7 cellular contexts compared by ENCODE assay signal in genomic region chr19:3479177-3479818, GRCh38. TPM values are rescaled to one million over a fixed set of nuclear protein-coding genes. Genes with fewer than 3 reads are reported as not detected.
DNase-seq lines count a peak whose midpoint lies in the region; ATAC-seq and TF ChIP-seq lines count a peak whose summit lies in the region.
"Had no signal": no experiment of that assay in that cellular context is flagged by ENCODE, and none has a peak within 500 bp of the region (broad histone marks: within the 10 kb centered on the region; RNA-seq: fewer than 3 reads in every experiment).

No MANE protein-coding gene starts in this region.

- H3K9me3 ChIP-seq in body of pancreas = no peaks in the 10 kb centered on the region

- no peak for TF ChIP-seq POLR2A in body of pancreas (IDR thresholded peaks at IDR 0.05)

- TF ChIP-seq CTCF in activated CD8-positive, alpha-beta T cell treated with anti-CD3 and anti-CD28 coated beads for 36 hours (IDR thresholded peaks at IDR 0.05) = no peak
- no peak for TF ChIP-seq CTCF in body of pancreas (IDR thresholded peaks at IDR 0.05)

- intact Hi-C loops in activated CD8-positive, alpha-beta T cell treated with anti-CD3 and anti-CD28 coated beads for 36 hours (cut with micrococcal nuclease) = no loop called here
- intact Hi-C loops in body of pancreas (cut with DNase I) = no loop called here

- H3K4me1 ChIP-seq in body of pancreas = peaks cover 10% of the 10 kb centered on the region
- H3K4me1 ChIP-seq: parathyroid adenoma had no signal

- CTCF ChIA-PET in activated CD8-positive, alpha-beta T cell treated with anti-CD3 and anti-CD28 coated beads for 36 hours (lab: Charles Lee) = interaction anchor here (0.7 to 1.9 kb wide), 7 partner anchors 8 to 175 kb away, joined by 3 to 11 read pairs (median 4); partner anchors contain the start of gene DOHH

- peaks cover 0 to 27% of the 10 kb centered on the region in 2 donors for H3K27me3 ChIP-seq in body of pancreas

- no peaks in the 10 kb centered on the region for H3K36me3 ChIP-seq in body of pancreas (replicated peaks in 1 of 2; ENCODE audit: insufficient read depth in 1 of 2, low read depth in 2 of 2)

- ATAC-seq in activated CD8-positive, alpha-beta T cell treated with anti-CD3 and anti-CD28 coated beads for 36 hours = peak; percentile 87
- ATAC-seq in GM19455 (IDR thresholded peaks at IDR 0.05; ENCODE audit: unreplicated experiment) (no peak), body of pancreas (no peak)

- H3K27ac Mint-ChIP-seq in activated CD8-positive, alpha-beta T cell treated with anti-CD3 and anti-CD28 coated beads for 36 hours = no peak overlapping the region

- WGBS in body of pancreas, 2 donors = 38 to 44% methylated on average over 6 of the region's 6 CpGs

- no peaks in the 10 kb centered on the region for H3K36me3 Mint-ChIP-seq in activated CD8-positive, alpha-beta T cell treated with anti-CD3 and anti-CD28 coated beads for 36 hours (ENCODE audit: low read depth)

- DNase-seq in NCI-H526 (lab: John Stamatoyannopoulos, UW) = peak; percentile 19 to 64
- no peak for DNase-seq in NCI-H526 treated with DMSO at 0.1 percent for 48 hours (lab: John Stamatoyannopoulos, UW)
- peak; percentile 84 for DNase-seq in activated CD8-positive, alpha-beta T cell treated with anti-CD3 and anti-CD28 coated beads for 36 hours
- peak; percentile 16 for DNase-seq in stimulated activated CD8-positive, alpha-beta memory T cell treated with anti-CD3 and anti-CD28 coated beads, Interleukin-4, amount 100 ng/mL, for 24 hours (ENCODE audit: low read depth)
- no peak for DNase-seq in body of pancreas

- no peak overlapping the region for H3K4me3 ChIP-seq in body of pancreas

- H3K27ac ChIP-seq in body of pancreas = no peak overlapping the region
- H3K27ac ChIP-seq: parathyroid adenoma had no signal

- no peaks in the 10 kb centered on the region for H3K9me3 Mint-ChIP-seq in activated CD8-positive, alpha-beta T cell treated with anti-CD3 and anti-CD28 coated beads for 36 hours

- no peak overlapping the region for H3K4me3 Mint-ChIP-seq in activated CD8-positive, alpha-beta T cell treated with anti-CD3 and anti-CD28 coated beads for 36 hours

- H3K27me3 Mint-ChIP-seq in activated CD8-positive, alpha-beta T cell treated with anti-CD3 and anti-CD28 coated beads for 36 hours = no peaks in the 10 kb centered on the region

- POLR2A ChIA-PET in activated CD8-positive, alpha-beta T cell treated with anti-CD3 and anti-CD28 coated beads for 36 hours (lab: Charles Lee) = interaction anchor here (0.6 to 1.6 kb wide), 5 partner anchors 15 to 290 kb away, joined by 3 to 6 read pairs (median 3); partner anchors contain the start of gene DOHH

- H3K4me1 Mint-ChIP-seq in activated CD8-positive, alpha-beta T cell treated with anti-CD3 and anti-CD28 coated beads for 36 hours (ENCODE audit: low read depth) = peaks cover 16% of the 10 kb centered on the region

RNA-seq across cellular contexts. Expression of gene SMIM24, which starts 1.0 kb away (rescaled TPM):
- 1 to 10 TPM; 1.6 to 3.8 TPM for total RNA-seq in activated CD8-positive, alpha-beta T cell treated with anti-CD3 and anti-CD28 coated beads for 36 hours
- 10 to 100 TPM in 1 of 2 donors, 1 to 10 TPM in 1; 7.6 to 11.4 TPM for total RNA-seq in body of pancreas

RNA-seq across cellular contexts. Expression of gene SMIM44, which starts 3.9 kb away (rescaled TPM):
- not detected for total RNA-seq in activated CD8-positive, alpha-beta T cell treated with anti-CD3 and anti-CD28 coated beads for 36 hours
- not detected for total RNA-seq in body of pancreas

RNA-seq across cellular contexts. Expression of gene DOHH, which starts 21.2 kb away (rescaled TPM):
- 10 to 100 TPM; 15.7 to 17.0 TPM for total RNA-seq in activated CD8-positive, alpha-beta T cell treated with anti-CD3 and anti-CD28 coated beads for 36 hours
- 10 to 100 TPM in 1 of 2 donors, 1 to 10 TPM in 1; 9.3 to 17.5 TPM for total RNA-seq in body of pancreas

RNA-seq across cellular contexts. Expression of gene FZR1, which starts 26.8 kb away (rescaled TPM):
- total RNA-seq in activated CD8-positive, alpha-beta T cell treated with anti-CD3 and anti-CD28 coated beads for 36 hours = 10 to 100 TPM; 39.9 to 40.9 TPM
- total RNA-seq in body of pancreas = 10 to 100 TPM; 16.6 to 20.1 TPM

RNA-seq across cellular contexts. Expression of gene TEKTIP1, which starts 59.7 kb away (rescaled TPM):
- 1 to 10 TPM; 1.6 to 2.4 TPM for total RNA-seq in activated CD8-positive, alpha-beta T cell treated with anti-CD3 and anti-CD28 coated beads for 36 hours
- total RNA-seq in body of pancreas = 1 to 10 TPM in 1 of 2 donors, not detected in 1; 1.3 TPM

Comparison
In these comparisons a context has a peak if more than half of its experiments do, and no peak if none do; other contexts are left out.
1. DNase-seq: peak in NCI-H526 (2 of 2), activated CD8-positive, alpha-beta T cell treated with anti-CD3 and anti-CD28 coated beads for 36 hours (single experiment) and stimulated activated CD8-positive, alpha-beta memory T cell treated with anti-CD3 and anti-CD28 coated beads, Interleukin-4, amount 100 ng/mL, for 24 hours (single experiment); none in NCI-H526 treated with DMSO at 0.1 percent for 48 hours (single experiment) and body of pancreas (0 of 4).